10 cellular contexts compared by ENCODE assay signal in the genomic region with DNA sequence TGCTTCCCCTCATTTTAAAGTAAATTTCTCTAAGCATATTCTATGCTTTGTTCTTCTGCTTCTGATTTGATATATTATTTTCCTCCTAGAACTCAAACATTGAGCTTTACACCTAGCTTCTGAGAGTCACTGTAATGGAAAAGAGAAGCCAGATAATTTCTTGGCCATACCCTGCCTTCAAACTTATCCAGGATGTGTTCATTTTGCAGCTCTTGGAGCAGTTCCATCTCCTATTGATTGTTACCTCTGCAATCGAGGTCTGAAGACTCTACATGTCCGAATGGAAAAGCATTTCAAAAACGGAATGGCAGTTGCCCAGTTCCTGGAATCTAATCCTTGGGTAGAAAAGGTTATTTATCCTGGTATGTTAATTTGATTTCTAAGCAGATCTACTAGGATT.
"Had no signal": no experiment of that assay in that cellular context is flagged by ENCODE, and none has a peak within 500 bp of the region (broad histone marks: within the 10 kb centered on the region; RNA-seq: fewer than 3 reads in every experiment).

No MANE protein-coding gene starts in this region.

- H3K27ac ChIP-seq: GM23248 had no signal

- H3K4me3 ChIP-seq: GM23248, HAP-1, K562 had no signal

- ATAC-seq: HCT116, K562 had no signal

- H2AFZ ChIP-seq: GM23248 had no signal

- H3K9ac ChIP-seq: GM23248 had no signal

- DNase-seq: GM23248, GOT3, H7, HFFc6, IMR-90, KG1 had no signal

- FAIRE-seq: HTR-8/SVneo, K562 had no signal
